Comparison of ENCODE assay signal across 13 cellular contexts in the genomic region with DNA sequence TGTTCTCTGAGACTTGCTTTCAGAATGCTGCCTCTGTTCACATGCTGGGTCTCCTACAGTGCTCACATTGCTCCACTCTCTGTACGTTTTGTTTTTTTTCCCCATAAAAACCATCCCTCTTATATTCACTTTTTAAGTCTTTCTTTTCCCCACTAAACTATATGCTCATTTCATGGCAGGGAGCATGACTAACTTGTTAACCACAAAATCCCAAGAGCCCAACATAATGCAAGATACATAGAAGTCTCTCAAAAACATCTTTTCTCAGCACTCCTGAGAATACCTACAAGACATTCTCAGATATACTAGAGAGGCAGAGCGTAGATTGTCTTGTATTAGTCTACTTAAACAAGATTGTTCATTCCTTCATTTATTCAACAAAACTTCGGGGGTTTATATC.
A peak's percentile ranks its signal among the peaks of the same experiment; 100 is the strongest.
DNase-seq lines count a peak whose midpoint lies in the region; ATAC-seq lines count a peak whose summit lies in the region.
"Had no signal": no experiment of that assay in that cellular context is flagged by ENCODE, and none has a peak within 500 bp of the region (broad histone marks: within the 10 kb centered on the region; RNA-seq: fewer than 3 reads in every experiment).

No MANE protein-coding gene starts in this region.

- no peak overlapping the region for H3K27ac ChIP-seq in GM23248
- peak overlapping the region; percentile 90 for H3K27ac ChIP-seq in SJCRH30

- peaks cover 0 to 19% (median 10%) of the 10 kb centered on the region in 7 donors for H3K9me3 Mint-ChIP-seq in naive B cell

- no peak overlapping the region for H3K9ac ChIP-seq in GM23248

- no peaks in the 10 kb centered on the region for H4K20me1 ChIP-seq in GM23248 (ENCODE audit: insufficient read depth)

- H3K9me2 ChIP-seq in GM23248 (ENCODE audit: insufficient read depth), result no peaks in the 10 kb centered on the region

- H3K4me2 ChIP-seq in GM23248 (ENCODE audit: unreplicated experiment), result peak overlapping the region; percentile 10

- H3K27me3 Mint-ChIP-seq in naive B cell, result no peaks in the 10 kb centered on the region

- peaks cover 16% of the 10 kb centered on the region for H3K4me1 ChIP-seq in GM23248 (ENCODE audit: insufficient read depth)
- H3K4me1 ChIP-seq in SJCRH30, result peaks cover 21% of the 10 kb centered on the region

- in situ Hi-C loops in GM23248 (cut with MboI), result no loop called here

- H3K4me3 Mint-ChIP-seq in naive B cell, result peak overlapping the region; percentile 38 to 90 (median 70)
- H3K4me3 Mint-ChIP-seq: activated CD8-positive, alpha-beta memory T cell treated with anti-CD3 and anti-CD28 coated beads, Interleukin-2, amount 10 ng/mL, durations not matched to agents 7 days and 5 days had no signal

- no peak overlapping the region for H2AFZ ChIP-seq in GM23248

- no peaks in the 10 kb centered on the region for H3K36me3 ChIP-seq in GM23248 (ENCODE audit: low read depth)
- H3K36me3 ChIP-seq in SJCRH30, result no peaks in the 10 kb centered on the region

- H3K27me3 ChIP-seq in GM23248 (replicated peaks; ENCODE audit: insufficient read depth) (no peaks in the 10 kb centered on the region; the same call in 1 of the 2 replicates), SJCRH30 (no peaks in the 10 kb centered on the region)

- H3K4me1 Mint-ChIP-seq in naive B cell, result peaks cover 62 to 90% (median 80%) of the 10 kb centered on the region in 3 donors

- peaks cover 17% of the 10 kb centered on the region; the same call in 1 of the 2 replicates for H3F3A ChIP-seq in GM23248 (ENCODE audit: insufficient read depth)

- H3K4me3 ChIP-seq in GM23248, result no peak overlapping the region
- no peak overlapping the region for H3K4me3 ChIP-seq in SJCRH30
- H3K4me3 ChIP-seq: skin epidermis had no signal

- WGBS in GM23248 (ENCODE audit: low coverage in 1 of 2, low lambda C conversion rate in 2 of 2, missing lambda C conversion rate in 2 of 2), 2 experiments, result 58 to 68% methylated on average over 3 of the region's 3 CpGs

- no peaks in the 10 kb centered on the region for H3K79me2 ChIP-seq in GM23248 (ENCODE audit: insufficient read depth)

- DNase-seq in GM23248 (peak; percentile 70), SJCRH30 (peak in 1 of 2 experiments; percentile 38), naive B cell (no peak), SKM-1 (lab: John Stamatoyannopoulos, UW; ENCODE audit: unreplicated experiment) (no peak), HT-29 (ENCODE audit: low spot score) (no peak)
- DNase-seq in stimulated activated CD4-positive, alpha-beta T cell treated with anti-CD3 and anti-CD28 coated beads, Interleukin-1b, Interleukin-23, amount 100 ng/mL, for 48 hours, result no peak
- no peak for DNase-seq in activated CD4-positive, alpha-beta T cell treated with anti-CD3 and anti-CD28 coated beads, Interleukin-2, amount 50 U/mL, for 48 hours
- DNase-seq: activated CD8-positive, alpha-beta memory T cell treated with anti-CD3 and anti-CD28 coated beads, Interleukin-2, amount 10 ng/mL, durations not matched to agents 7 days and 5 days; DMS79; effector CD8-positive, alpha-beta T cell; left cardiac atrium had no signal

- ATAC-seq in GM18870 (IDR thresholded peaks at IDR 0.05; ENCODE audit: unreplicated experiment), result peak; percentile 10
- ATAC-seq in naive B cell (ENCODE audit: low read depth in 2 of 2), result peak; percentile 3 to 16

- peak overlapping the region; percentile 99 to 100 (median 100) for H3K27ac Mint-ChIP-seq in naive B cell
- H3K27ac Mint-ChIP-seq: activated CD8-positive, alpha-beta memory T cell treated with anti-CD3 and anti-CD28 coated beads, Interleukin-2, amount 10 ng/mL, durations not matched to agents 7 days and 5 days had no signal

- no peaks in the 10 kb centered on the region for H3K9me3 ChIP-seq in GM23248 (ENCODE audit: low read depth)
- no peaks in the 10 kb centered on the region for H3K9me3 ChIP-seq in SJCRH30 (replicated peaks)

- H3K36me3 Mint-ChIP-seq in naive B cell, result peaks cover 5 to 13% of the 10 kb centered on the region in 2 donors
